ENCODE assay signal across 1 cellular context in the genomic region with DNA sequence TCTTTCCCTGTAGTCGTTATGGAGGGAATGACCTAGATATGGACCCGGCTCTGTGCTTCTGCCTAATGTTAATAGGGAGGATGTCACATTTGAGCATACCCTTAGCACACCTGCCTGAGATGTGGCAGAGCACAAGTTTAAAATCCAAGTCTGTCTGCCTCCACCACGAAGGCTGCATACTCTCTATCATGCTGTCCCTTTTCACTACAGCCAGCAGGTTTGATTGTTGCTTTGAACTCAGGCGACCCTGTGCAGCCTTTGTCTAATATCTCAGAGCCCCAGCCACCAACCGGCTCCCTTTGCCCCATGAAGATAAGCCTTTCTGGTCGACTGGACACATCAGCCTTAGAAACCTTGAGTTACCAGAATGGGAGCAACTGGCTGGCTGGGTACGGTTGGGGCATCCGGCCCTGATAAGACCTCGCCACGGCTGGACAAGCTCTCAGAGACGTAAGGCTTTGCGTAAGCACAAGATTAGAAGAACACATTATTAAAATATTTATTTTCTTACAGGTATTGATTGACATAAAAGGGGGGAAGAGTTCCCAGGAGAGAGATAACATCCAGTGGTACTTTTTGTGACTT.
TF ChIP-seq lines count a peak whose summit lies in the region.

No MANE protein-coding gene starts in this region.

TF ChIP-seq in K562, 482 proteins besides CTCF, POLR2A, EP300 and RAD21 (continued from another document and continues in another):
- no peak; the same call in 1 of the 2 replicates for TF ChIP-seq HIVEP1 (CRISPR knock-in tag; IDR thresholded peaks at IDR 0.05)
- no peak for TF ChIP-seq PHF21A (IDR thresholded peaks at IDR 0.05; ENCODE audit: borderline replicate concordance, low read depth)
- no peak for TF ChIP-seq RFX5 (IDR thresholded peaks at IDR 0.05; ENCODE audit: low read depth, low read length)
- no peak for TF ChIP-seq DIDO1 (tag; IDR thresholded peaks at IDR 0.05; ENCODE audit: low read depth)
- no peak for TF ChIP-seq EGR1 (conservative IDR thresholded peaks at IDR 0.05)
- TF ChIP-seq JUND (IDR thresholded peaks at IDR 0.05; ENCODE audit: borderline replicate concordance, low read depth, low read length) = peak; percentile 85
- peak; percentile 79; the same call in 2 of the 3 replicates for TF ChIP-seq JUND (tag; IDR thresholded peaks at IDR 0.05; ENCODE audit: borderline replicate concordance, low read depth, low read length)
- TF ChIP-seq MYNN (IDR thresholded peaks at IDR 0.05) = peak; percentile 97
- no peak for TF ChIP-seq MYNN (CRISPR knock-in tag; IDR thresholded peaks at IDR 0.05)
- peak; percentile 99 for TF ChIP-seq HMGN3 (IDR thresholded peaks at IDR 0.05; ENCODE audit: borderline replicate concordance, extremely low read depth, insufficient read length, low read depth, low read length)
- no peak for TF ChIP-seq TGIF2 (CRISPR knock-in tag; IDR thresholded peaks at IDR 0.05)
- no peak for TF ChIP-seq CAMTA2 (CRISPR knock-in tag; conservative IDR thresholded peaks at IDR 0.05)
- peak; percentile 98 for TF ChIP-seq STAT5A (IDR thresholded peaks at IDR 0.05; ENCODE audit: borderline replicate concordance, low read length)
- TF ChIP-seq, protein P1, sequence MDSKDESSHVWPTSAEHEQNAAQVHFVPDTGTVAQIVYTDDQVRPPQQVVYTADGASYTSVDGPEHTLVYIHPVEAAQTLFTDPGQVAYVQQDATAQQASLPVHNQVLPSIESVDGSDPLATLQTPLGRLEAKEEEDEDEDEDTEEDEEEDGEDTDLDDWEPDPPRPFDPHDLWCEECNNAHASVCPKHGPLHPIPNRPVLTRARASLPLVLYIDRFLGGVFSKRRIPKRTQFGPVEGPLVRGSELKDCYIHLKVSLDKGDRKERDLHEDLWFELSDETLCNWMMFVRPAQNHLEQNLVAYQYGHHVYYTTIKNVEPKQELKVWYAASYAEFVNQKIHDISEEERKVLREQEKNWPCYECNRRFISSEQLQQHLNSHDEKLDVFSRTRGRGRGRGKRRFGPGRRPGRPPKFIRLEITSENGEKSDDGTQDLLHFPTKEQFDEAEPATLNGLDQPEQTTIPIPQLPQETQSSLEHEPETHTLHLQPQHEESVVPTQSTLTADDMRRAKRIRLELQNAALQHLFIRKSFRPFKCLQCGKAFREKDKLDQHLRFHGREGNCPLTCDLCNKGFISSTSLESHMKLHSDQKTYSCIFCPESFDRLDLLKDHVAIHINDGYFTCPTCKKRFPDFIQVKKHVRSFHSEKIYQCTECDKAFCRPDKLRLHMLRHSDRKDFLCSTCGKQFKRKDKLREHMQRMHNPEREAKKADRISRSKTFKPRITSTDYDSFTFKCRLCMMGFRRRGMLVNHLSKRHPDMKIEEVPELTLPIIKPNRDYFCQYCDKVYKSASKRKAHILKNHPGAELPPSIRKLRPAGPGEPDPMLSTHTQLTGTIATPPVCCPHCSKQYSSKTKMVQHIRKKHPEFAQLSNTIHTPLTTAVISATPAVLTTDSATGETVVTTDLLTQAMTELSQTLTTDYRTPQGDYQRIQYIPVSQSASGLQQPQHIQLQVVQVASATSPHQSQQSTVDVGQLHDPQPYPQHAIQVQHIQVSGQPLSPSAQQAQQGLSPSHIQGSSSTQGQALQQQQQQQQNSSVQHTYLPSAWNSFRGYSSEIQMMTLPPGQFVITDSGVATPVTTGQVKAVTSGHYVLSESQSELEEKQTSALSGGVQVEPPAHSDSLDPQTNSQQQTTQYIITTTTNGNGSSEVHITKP (IDR thresholded peaks at IDR 0.05; ENCODE audit: partially characterized antibody) = no peak
- no peak for TF ChIP-seq ZNF518B (CRISPR knock-in tag; IDR thresholded peaks at IDR 0.05)
- peak; percentile 63; the same call in 1 of the 2 replicates for TF ChIP-seq ZNF449 (CRISPR knock-in tag; IDR thresholded peaks at IDR 0.05)
- TF ChIP-seq, protein P2, sequence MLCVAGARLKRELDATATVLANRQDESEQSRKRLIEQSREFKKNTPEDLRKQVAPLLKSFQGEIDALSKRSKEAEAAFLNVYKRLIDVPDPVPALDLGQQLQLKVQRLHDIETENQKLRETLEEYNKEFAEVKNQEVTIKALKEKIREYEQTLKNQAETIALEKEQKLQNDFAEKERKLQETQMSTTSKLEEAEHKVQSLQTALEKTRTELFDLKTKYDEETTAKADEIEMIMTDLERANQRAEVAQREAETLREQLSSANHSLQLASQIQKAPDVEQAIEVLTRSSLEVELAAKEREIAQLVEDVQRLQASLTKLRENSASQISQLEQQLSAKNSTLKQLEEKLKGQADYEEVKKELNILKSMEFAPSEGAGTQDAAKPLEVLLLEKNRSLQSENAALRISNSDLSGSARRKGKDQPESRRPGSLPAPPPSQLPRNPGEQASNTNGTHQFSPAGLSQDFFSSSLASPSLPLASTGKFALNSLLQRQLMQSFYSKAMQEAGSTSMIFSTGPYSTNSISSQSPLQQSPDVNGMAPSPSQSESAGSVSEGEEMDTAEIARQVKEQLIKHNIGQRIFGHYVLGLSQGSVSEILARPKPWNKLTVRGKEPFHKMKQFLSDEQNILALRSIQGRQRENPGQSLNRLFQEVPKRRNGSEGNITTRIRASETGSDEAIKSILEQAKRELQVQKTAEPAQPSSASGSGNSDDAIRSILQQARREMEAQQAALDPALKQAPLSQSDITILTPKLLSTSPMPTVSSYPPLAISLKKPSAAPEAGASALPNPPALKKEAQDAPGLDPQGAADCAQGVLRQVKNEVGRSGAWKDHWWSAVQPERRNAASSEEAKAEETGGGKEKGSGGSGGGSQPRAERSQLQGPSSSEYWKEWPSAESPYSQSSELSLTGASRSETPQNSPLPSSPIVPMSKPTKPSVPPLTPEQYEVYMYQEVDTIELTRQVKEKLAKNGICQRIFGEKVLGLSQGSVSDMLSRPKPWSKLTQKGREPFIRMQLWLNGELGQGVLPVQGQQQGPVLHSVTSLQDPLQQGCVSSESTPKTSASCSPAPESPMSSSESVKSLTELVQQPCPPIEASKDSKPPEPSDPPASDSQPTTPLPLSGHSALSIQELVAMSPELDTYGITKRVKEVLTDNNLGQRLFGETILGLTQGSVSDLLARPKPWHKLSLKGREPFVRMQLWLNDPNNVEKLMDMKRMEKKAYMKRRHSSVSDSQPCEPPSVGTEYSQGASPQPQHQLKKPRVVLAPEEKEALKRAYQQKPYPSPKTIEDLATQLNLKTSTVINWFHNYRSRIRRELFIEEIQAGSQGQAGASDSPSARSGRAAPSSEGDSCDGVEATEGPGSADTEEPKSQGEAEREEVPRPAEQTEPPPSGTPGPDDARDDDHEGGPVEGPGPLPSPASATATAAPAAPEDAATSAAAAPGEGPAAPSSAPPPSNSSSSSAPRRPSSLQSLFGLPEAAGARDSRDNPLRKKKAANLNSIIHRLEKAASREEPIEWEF (CRISPR knock-in tag; IDR thresholded peaks at IDR 0.05) = peak; percentile 95
- no peak for TF ChIP-seq IFI16 (CRISPR knock-in tag; IDR thresholded peaks at IDR 0.05)
- TF ChIP-seq THRAP3 (IDR thresholded peaks at IDR 0.05; ENCODE audit: borderline replicate concordance) = no peak
- TF ChIP-seq CHD4 (IDR thresholded peaks at IDR 0.05; ENCODE audit: insufficient read depth, insufficient replicate concordance, low read depth, low read length, poor library complexity, severe bottlenecking) = peak; percentile 6
- 0 out of 2 replicates have a peak, but pooled peaks have one; percentile 33 for TF ChIP-seq RREB1 (CRISPR knock-in tag; IDR thresholded peaks at IDR 0.05)
- no peak for TF ChIP-seq RBM25 (IDR thresholded peaks at IDR 0.05; ENCODE audit: low read depth, low read length, severe bottlenecking)
- TF ChIP-seq GTF2F1 (IDR thresholded peaks at IDR 0.05; ENCODE audit: low read depth, low read length) = 0 out of 2 replicates have a peak, but pooled peaks have one; percentile 24
